In the genomic region with DNA sequence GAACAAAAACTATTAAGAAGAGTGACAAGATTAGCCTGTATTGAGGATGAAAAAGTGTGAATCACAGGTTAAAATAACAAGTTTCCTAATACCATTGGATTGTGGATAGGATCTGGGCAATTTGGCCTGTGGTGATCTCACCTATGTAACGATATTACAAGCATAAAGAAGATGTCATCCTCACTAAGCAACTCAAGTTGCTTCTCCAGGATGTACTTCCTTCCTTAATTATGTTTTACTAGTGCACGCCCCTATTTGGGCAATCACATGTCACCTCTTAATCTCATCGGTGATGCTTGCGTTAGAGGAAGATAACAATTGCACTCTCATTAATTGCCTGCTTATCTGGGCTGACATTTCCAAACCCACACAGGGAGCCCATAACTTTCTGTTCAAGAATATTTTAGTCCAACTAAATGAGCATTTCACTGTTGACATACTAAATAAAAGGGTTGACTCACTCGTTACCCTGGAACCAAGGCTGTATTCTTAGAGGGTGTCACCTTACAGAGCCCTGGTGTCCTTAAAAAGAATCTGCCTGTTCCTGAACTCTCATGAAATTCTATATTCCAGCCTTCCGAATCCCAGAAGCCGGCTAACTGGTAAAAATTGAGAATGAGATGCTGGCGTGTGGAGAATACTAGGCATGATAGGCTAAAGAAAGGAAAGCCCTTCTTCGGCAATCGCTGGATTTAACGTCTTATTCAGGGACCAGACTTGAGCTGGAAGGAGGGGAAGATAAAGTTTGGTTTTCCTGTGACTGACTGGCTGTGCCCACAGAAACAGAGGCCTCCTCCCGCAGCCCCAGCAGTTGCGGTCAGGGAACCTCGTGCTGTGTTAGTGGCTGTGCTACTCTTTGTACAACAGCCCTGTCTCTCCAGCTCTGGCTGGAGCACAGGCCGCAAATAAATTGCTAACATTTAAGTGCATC, we compare ENCODE assay signal across 1 cellular context.
TF ChIP-seq lines count a peak whose summit lies in the region.

No MANE protein-coding gene starts in this region.

TF ChIP-seq in K562, 482 proteins besides CTCF, POLR2A, EP300 and RAD21 (continued from another document):
- TF ChIP-seq, protein P1, sequence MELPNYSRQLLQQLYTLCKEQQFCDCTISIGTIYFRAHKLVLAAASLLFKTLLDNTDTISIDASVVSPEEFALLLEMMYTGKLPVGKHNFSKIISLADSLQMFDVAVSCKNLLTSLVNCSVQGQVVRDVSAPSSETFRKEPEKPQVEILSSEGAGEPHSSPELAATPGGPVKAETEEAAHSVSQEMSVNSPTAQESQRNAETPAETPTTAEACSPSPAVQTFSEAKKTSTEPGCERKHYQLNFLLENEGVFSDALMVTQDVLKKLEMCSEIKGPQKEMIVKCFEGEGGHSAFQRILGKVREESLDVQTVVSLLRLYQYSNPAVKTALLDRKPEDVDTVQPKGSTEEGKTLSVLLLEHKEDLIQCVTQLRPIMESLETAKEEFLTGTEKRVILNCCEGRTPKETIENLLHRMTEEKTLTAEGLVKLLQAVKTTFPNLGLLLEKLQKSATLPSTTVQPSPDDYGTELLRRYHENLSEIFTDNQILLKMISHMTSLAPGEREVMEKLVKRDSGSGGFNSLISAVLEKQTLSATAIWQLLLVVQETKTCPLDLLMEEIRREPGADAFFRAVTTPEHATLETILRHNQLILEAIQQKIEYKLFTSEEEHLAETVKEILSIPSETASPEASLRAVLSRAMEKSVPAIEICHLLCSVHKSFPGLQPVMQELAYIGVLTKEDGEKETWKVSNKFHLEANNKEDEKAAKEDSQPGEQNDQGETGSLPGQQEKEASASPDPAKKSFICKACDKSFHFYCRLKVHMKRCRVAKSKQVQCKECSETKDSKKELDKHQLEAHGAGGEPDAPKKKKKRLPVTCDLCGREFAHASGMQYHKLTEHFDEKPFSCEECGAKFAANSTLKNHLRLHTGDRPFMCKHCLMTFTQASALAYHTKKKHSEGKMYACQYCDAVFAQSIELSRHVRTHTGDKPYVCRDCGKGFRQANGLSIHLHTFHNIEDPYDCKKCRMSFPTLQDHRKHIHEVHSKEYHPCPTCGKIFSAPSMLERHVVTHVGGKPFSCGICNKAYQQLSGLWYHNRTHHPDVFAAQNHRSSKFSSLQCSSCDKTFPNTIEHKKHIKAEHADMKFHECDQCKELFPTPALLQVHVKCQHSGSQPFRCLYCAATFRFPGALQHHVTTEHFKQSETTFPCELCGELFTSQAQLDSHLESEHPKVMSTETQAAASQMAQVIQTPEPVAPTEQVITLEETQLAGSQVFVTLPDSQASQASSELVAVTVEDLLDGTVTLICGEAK (IDR thresholded peaks at IDR 0.05), result no peak
- TF ChIP-seq, protein P1 (CRISPR knock-in tag; IDR thresholded peaks at IDR 0.05), result no peak
- TF ChIP-seq SLC30A9 (CRISPR knock-in tag; IDR thresholded peaks at IDR 0.05) (no peak), NCOA1 (IDR thresholded peaks at IDR 0.05; ENCODE audit: low read depth) (no peak), FOS (IDR thresholded peaks at IDR 0.05; ENCODE audit: extremely low read depth, insufficient read length) (no peak), ZNF445 (CRISPR knock-in tag; IDR thresholded peaks at IDR 0.05; ENCODE audit: low read depth) (peak; percentile 86), SOX6 (IDR thresholded peaks at IDR 0.05) (peak; percentile 14; the same call in 1 of the 2 replicates), C11orf30 (IDR thresholded peaks at IDR 0.05; ENCODE audit: low read depth) (no peak), FOSL1 (tag; conservative IDR thresholded peaks at IDR 0.05) (peak; percentile 53; the same call in 1 of the 2 replicates), ZEB2 (IDR thresholded peaks at IDR 0.05) (no peak), ZNF140 (CRISPR knock-in tag; IDR thresholded peaks at IDR 0.05) (no peak)
- TF ChIP-seq, protein P2, sequence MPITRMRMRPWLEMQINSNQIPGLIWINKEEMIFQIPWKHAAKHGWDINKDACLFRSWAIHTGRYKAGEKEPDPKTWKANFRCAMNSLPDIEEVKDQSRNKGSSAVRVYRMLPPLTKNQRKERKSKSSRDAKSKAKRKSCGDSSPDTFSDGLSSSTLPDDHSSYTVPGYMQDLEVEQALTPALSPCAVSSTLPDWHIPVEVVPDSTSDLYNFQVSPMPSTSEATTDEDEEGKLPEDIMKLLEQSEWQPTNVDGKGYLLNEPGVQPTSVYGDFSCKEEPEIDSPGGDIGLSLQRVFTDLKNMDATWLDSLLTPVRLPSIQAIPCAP (CRISPR knock-in tag; IDR thresholded peaks at IDR 0.05; ENCODE audit: borderline replicate concordance), result no peak
- TF ChIP-seq, protein P3, sequence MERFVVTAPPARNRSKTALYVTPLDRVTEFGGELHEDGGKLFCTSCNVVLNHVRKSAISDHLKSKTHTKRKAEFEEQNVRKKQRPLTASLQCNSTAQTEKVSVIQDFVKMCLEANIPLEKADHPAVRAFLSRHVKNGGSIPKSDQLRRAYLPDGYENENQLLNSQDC (CRISPR knock-in tag; IDR thresholded peaks at IDR 0.05), result no peak
